Comparison of ENCODE assay signal across 27 cellular contexts in the genomic region with DNA sequence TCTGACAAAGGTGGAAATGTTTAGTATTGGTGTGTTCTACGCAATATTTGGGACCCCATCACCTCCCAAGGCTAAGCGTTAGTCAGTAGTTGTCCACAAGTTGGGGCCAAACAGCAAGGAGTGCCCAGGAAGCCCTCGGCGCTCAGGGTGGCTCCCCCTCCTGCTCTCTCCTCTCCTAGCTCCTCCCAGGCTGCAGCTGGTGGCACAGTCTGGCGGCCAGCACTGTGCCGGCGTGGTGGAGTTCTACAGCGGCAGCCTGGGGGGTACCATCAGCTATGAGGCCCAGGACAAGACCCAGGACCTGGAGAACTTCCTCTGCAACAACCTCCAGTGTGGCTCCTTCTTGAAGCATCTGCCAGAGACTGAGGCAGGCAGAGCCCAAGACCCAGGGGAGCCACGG. TPM values are rescaled to one million over a fixed set of nuclear protein-coding genes. Genes with fewer than 3 reads are reported as not detected.
A peak's percentile ranks its signal among the peaks of the same experiment; 100 is the strongest.
DNase-seq lines count a peak whose midpoint lies in the region.
"Had no signal": no experiment of that assay in that cellular context is flagged by ENCODE, and none has a peak within 500 bp of the region (broad histone marks: within the 10 kb centered on the region; RNA-seq: fewer than 3 reads in every experiment).

No MANE protein-coding gene starts in this region.

- no peaks in the 10 kb centered on the region for H3K9me3 Mint-ChIP-seq in activated naive CD4-positive, alpha-beta T cell treated with anti-CD3 and anti-CD28 coated beads for 36 hours
- no peaks in the 10 kb centered on the region for H3K9me3 Mint-ChIP-seq in activated naive CD8-positive, alpha-beta T cell (ENCODE audit: low read depth)
- H3K9me3 Mint-ChIP-seq: H9 had no signal

- peaks cover 5% of the 10 kb centered on the region for H3K79me1 ChIP-seq in neuronal stem cell (ENCODE audit: low read depth, low read length)

- no peak overlapping the region for H3K14ac ChIP-seq in neuronal stem cell (ENCODE audit: low read length)

- CTCF ChIA-PET in activated naive CD4-positive, alpha-beta T cell treated with anti-CD3 and anti-CD28 coated beads for 36 hours (lab: Charles Lee), result interaction anchor here (1.1 to 3.1 kb wide), 5 partner anchors 10 to 147 kb away, joined by 3 to 16 read pairs (median 4); no protein-coding TSS in a partner anchor

- H2AFZ ChIP-seq in neuronal stem cell (ENCODE audit: low read length), result no peak overlapping the region

- H3K36me3 ChIP-seq in KOPT-K1 (ENCODE audit: insufficient read depth, low read length), result peaks cover 96% of the 10 kb centered on the region
- H3K36me3 ChIP-seq in neuronal stem cell (replicated peaks in 1 of 2; ENCODE audit: control insufficient read depth in 2 of 2, insufficient read depth in 2 of 2, low read length in 2 of 2), result no peaks in the 10 kb centered on the region
- H3K36me3 ChIP-seq: thoracic aorta had no signal

- no peak overlapping the region for H4K91ac ChIP-seq in neuronal stem cell (ENCODE audit: low read depth, low read length, poor library complexity)

- no peak overlapping the region for H3K4ac ChIP-seq in neuronal stem cell (ENCODE audit: low read length)

- intact Hi-C loops in activated naive CD4-positive, alpha-beta T cell treated with anti-CD3 and anti-CD28 coated beads for 36 hours (cut with micrococcal nuclease), result no loop called here

- H3K27ac Mint-ChIP-seq in activated naive CD4-positive, alpha-beta T cell treated with anti-CD3 and anti-CD28 coated beads for 36 hours, result peak overlapping the region; percentile 67
- H3K27ac Mint-ChIP-seq in activated naive CD8-positive, alpha-beta T cell, result peak overlapping the region; percentile 88
- H3K27ac Mint-ChIP-seq: stimulated activated memory B cell treated with anti-CD40 and anti-IgM and Interleukin-4, amounts not matched to agents 10 μg/mL and 1 μg/mL and 100 μg/mL, for 72 hours had no signal

- no peaks in the 10 kb centered on the region for H3K27me3 ChIP-seq in neuronal stem cell (ENCODE audit: control insufficient read depth in 3 of 3, insufficient read depth in 3 of 3, low read depth in 1 of 3, low read length in 3 of 3)

- H3K36me3 Mint-ChIP-seq in activated naive CD4-positive, alpha-beta T cell treated with anti-CD3 and anti-CD28 coated beads for 36 hours (ENCODE audit: low read depth), result peaks cover 73% of the 10 kb centered on the region
- peaks cover 21% of the 10 kb centered on the region for H3K36me3 Mint-ChIP-seq in activated naive CD8-positive, alpha-beta T cell

- H3K18ac ChIP-seq in neuronal stem cell (ENCODE audit: low read length), result peak overlapping the region; percentile 83

- no peak overlapping the region for H3K9ac ChIP-seq in neuronal stem cell (ENCODE audit: low read depth, low read length, poor library complexity)

- no peak overlapping the region for H2BK5ac ChIP-seq in neuronal stem cell (ENCODE audit: low read length)

- H3K4me1 ChIP-seq in neuronal stem cell (ENCODE audit: control insufficient read depth in 2 of 2, insufficient read depth in 1 of 2, low read depth in 1 of 2, low read length in 2 of 2), result peaks cover 0 to 10% of the 10 kb centered on the region in 2 donors

- no peaks in the 10 kb centered on the region for H3K27me3 Mint-ChIP-seq in activated naive CD4-positive, alpha-beta T cell treated with anti-CD3 and anti-CD28 coated beads for 36 hours (ENCODE audit: low read depth)
- no peaks in the 10 kb centered on the region for H3K27me3 Mint-ChIP-seq in activated naive CD8-positive, alpha-beta T cell
- H3K27me3 Mint-ChIP-seq: stimulated activated memory B cell treated with anti-CD40 and anti-IgM and Interleukin-4, amounts not matched to agents 10 μg/mL and 1 μg/mL and 100 μg/mL, for 72 hours had no signal

- peak overlapping the region; percentile 39 for H3K4me3 Mint-ChIP-seq in activated naive CD4-positive, alpha-beta T cell treated with anti-CD3 and anti-CD28 coated beads for 36 hours
- H3K4me3 Mint-ChIP-seq in activated naive CD8-positive, alpha-beta T cell, result peak overlapping the region; percentile 73
- H3K4me3 Mint-ChIP-seq: H9; stimulated activated memory B cell treated with anti-CD40 and anti-IgM and Interleukin-4, amounts not matched to agents 10 μg/mL and 1 μg/mL and 100 μg/mL, for 72 hours had no signal

- no peak overlapping the region for H2AK5ac ChIP-seq in neuronal stem cell (ENCODE audit: low read depth, low read length)

- H2BK120ac ChIP-seq in neuronal stem cell (ENCODE audit: low read depth, low read length), result no peak overlapping the region

- no CpG with 5 or more reads among the region's 9 CpGs for WGBS in neuronal stem cell (ENCODE audit: extremely low coverage in 2 of 2, insufficient read length in 2 of 2, insufficient replicate concordance in 1 of 2), 2 donors

- H2BK12ac ChIP-seq in neuronal stem cell (ENCODE audit: low read length), result no peak overlapping the region

- no peak overlapping the region for H3K4me2 ChIP-seq in neuronal stem cell (ENCODE audit: insufficient read depth, low read length, poor library complexity, severe bottlenecking)

- peaks cover 73% of the 10 kb centered on the region for H3K4me1 Mint-ChIP-seq in activated naive CD4-positive, alpha-beta T cell treated with anti-CD3 and anti-CD28 coated beads for 36 hours (ENCODE audit: low read depth)
- peaks cover 81% of the 10 kb centered on the region for H3K4me1 Mint-ChIP-seq in activated naive CD8-positive, alpha-beta T cell (ENCODE audit: low read depth)

- peak overlapping the region; percentile 38 for H3K27ac ChIP-seq in KOPT-K1 (ENCODE audit: low read depth, low read length, poor library complexity, severe bottlenecking)
- H3K27ac ChIP-seq in neuronal stem cell (replicated peaks; ENCODE audit: low read length), result no peak overlapping the region
- H3K27ac ChIP-seq: thoracic aorta had no signal

- H3K23ac ChIP-seq in neuronal stem cell (ENCODE audit: low read depth, low read length, poor library complexity), result peak overlapping the region; percentile 38

- DNase-seq in activated naive CD4-positive, alpha-beta T cell treated with anti-CD3 and anti-CD28 coated beads for 36 hours, result no peak
- no peak for DNase-seq in activated naive CD4-positive, alpha-beta T cell treated with anti-CD3 and anti-CD28 coated beads, Interleukin-2, amount 50 U/mL, for 16 hours
- no peak for DNase-seq in neuronal stem cell (ENCODE audit: low spot score)
- no peak for DNase-seq in occipital lobe (lab: John Stamatoyannopoulos, UW)
- no peak for DNase-seq in Kasumi-1 (lab: John Stamatoyannopoulos, UW)
- DNase-seq in A172 (ENCODE audit: low spot score), result no peak
- DNase-seq: activated CD4-positive, alpha-beta T cell treated with anti-CD3 and anti-CD28 coated beads for 1 hour; amniotic stem cell; cortex of kidney; DMS53; GDM1; H9; KBM-7; kidney glomerular epithelial cell; MV-4-11; NCI-H187 treated with DMSO at 0.1 percent for 48 hours; OCI-M1; Right ventricle myocardium superior; stimulated activated CD4-positive, alpha-beta T cell treated with anti-CD3 and anti-CD28 coated beads, Interleukin-2, amount 100 ng/mL, for 24 hours had no signal

- H3K4me3 ChIP-seq in neuronal stem cell (ENCODE audit: low read length in 2 of 2), result no peak overlapping the region
- H3K4me3 ChIP-seq: lung, skin epidermis, thoracic aorta had no signal

- no peak overlapping the region for H2BK15ac ChIP-seq in neuronal stem cell (ENCODE audit: low read length)

- peak overlapping the region; percentile 25 for H4K8ac ChIP-seq in neuronal stem cell (ENCODE audit: low read depth, low read length)

- no peaks in the 10 kb centered on the region for H3K9me3 ChIP-seq in KOPT-K1 (ENCODE audit: insufficient read depth, low read length, poor library complexity, severe bottlenecking)
- no peaks in the 10 kb centered on the region for H3K9me3 ChIP-seq in neuronal stem cell (replicated peaks in 1 of 2; ENCODE audit: control insufficient read depth in 2 of 2, insufficient read depth in 1 of 2, low read depth in 1 of 2, low read length in 2 of 2)
- H3K9me3 ChIP-seq: thoracic aorta had no signal

RNA-seq across cellular contexts. Expression of a gene that starts 16.8 kb away (rescaled TPM):
- 100 to 1,000 TPM; 228 to 232 TPM for total RNA-seq in activated naive CD4-positive, alpha-beta T cell treated with anti-CD3 and anti-CD28 coated beads for 36 hours
- not detected for polyA plus RNA-seq in neuronal stem cell (2013, experiment 1 of 2)
- not detected for polyA plus RNA-seq in neuronal stem cell (2013, experiment 2 of 2)
- not detected for total RNA-seq in occipital lobe
- total RNA-seq in A172 (2014; rRNA removed; shearing (Covaris generic)), result not detected in 2 replicates
- total RNA-seq: bronchial epithelial cell, fibroblast of lung, H9, Right ventricle myocardium superior had no signal
- polyA plus RNA-seq: fibroblast of lung had no signal

RNA-seq across cellular contexts. Expression of a gene that starts 42.2 kb away (rescaled TPM):
- 1 to 10 TPM; 8.5 to 8.9 TPM for total RNA-seq in activated naive CD4-positive, alpha-beta T cell treated with anti-CD3 and anti-CD28 coated beads for 36 hours
- polyA plus RNA-seq in neuronal stem cell (2013, experiment 1 of 2), result 13.9 TPM
- polyA plus RNA-seq in neuronal stem cell (2013, experiment 2 of 2), result 14.1 TPM
- 4.5 TPM for total RNA-seq in occipital lobe
- 9.1 and 9.7 TPM in 2 replicates for total RNA-seq in A172 (2014; rRNA removed; shearing (Covaris generic))

Comparison
In these comparisons a context has a peak if more than half of its experiments do, and no peak if none do; other contexts are left out.
1. RNA of a gene that starts 16.8 kb away (total RNA-seq): 228 to 232 TPM in activated naive CD4-positive, alpha-beta T cell treated with anti-CD3 and anti-CD28 coated beads for 36 hours; not detected in occipital lobe (single experiment) and not detected in A172; every median in the first group is over 100 times any median in the second.